ENCODE assay signal across 24 cellular contexts in the genomic region with DNA sequence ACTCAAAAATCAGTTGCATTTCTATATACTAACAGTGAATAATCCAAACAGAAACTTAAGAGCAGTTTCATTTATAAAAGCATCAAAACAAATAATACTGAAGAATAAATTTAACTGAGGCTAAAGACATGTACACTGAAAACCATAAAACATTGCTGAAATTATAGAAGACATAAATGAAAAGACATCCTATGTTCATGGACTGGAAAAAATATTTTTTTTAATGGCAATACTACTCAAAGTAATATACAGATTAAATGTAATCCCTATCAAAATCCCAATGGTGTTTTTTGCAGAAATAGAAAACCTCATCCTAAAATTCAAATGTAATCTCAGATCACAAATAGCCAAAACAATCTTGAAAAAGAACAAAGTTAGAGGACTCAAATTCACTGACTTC. TPM values are rescaled to one million over a fixed set of nuclear protein-coding genes. Genes with fewer than 3 reads are reported as not detected.
DNase-seq lines count a peak whose midpoint lies in the region; ATAC-seq, FAIRE-seq and TF ChIP-seq lines count a peak whose summit lies in the region.
"Had no signal": no experiment of that assay in that cellular context is flagged by ENCODE, and none has a peak within 500 bp of the region (broad histone marks: within the 10 kb centered on the region; RNA-seq: fewer than 3 reads in every experiment).

No MANE protein-coding gene starts in this region.

- H3K36me3 ChIP-seq in HEK293 (ENCODE audit: control insufficient read depth in 2 of 2, insufficient read depth in 1 of 2, low read length in 2 of 2) (no peaks in the 10 kb centered on the region), small intestine (ENCODE audit: control insufficient read depth in 2 of 2, insufficient read depth in 2 of 2, low read length in 2 of 2) (no peaks in the 10 kb centered on the region), neuronal stem cell (replicated peaks in 1 of 2; ENCODE audit: control insufficient read depth in 2 of 2, insufficient read depth in 2 of 2, low read length in 2 of 2) (no peaks in the 10 kb centered on the region), lower lobe of right lung (no peaks in the 10 kb centered on the region)

- no peak overlapping the region for H4K91ac ChIP-seq in neuronal stem cell (ENCODE audit: low read depth, low read length, poor library complexity)

- H3K14ac ChIP-seq in neuronal stem cell (ENCODE audit: low read length): no peak overlapping the region

- FAIRE-seq in islet of Langerhans (lab: Jason Lieb, UNC) (peak; percentile 90), small intestine (lab: Jason Lieb, UNC) (peak; percentile 5)
- FAIRE-seq: A204.1, H1 had no signal

- H3K9ac ChIP-seq in neuronal stem cell (ENCODE audit: low read depth, low read length, poor library complexity): no peak overlapping the region
- H3K9ac ChIP-seq: BLaER1, GM23248 had no signal

- no peak overlapping the region for H3K18ac ChIP-seq in neuronal stem cell (ENCODE audit: low read length)

- CTCF ChIA-PET in HEK293 (lab: Yijun Ruan, JAX): no interaction called here

- H3K4ac ChIP-seq in neuronal stem cell (ENCODE audit: low read length): no peak overlapping the region

- no peak overlapping the region for H2AK5ac ChIP-seq in neuronal stem cell (ENCODE audit: low read depth, low read length)

- H3K4me1 Mint-ChIP-seq in activated T-cell treated with anti-CD3 and anti-CD28 coated beads, Interleukin-2, amount 50 U/mL, for 72 hours (ENCODE audit: low read depth): peaks cover 71% of the 10 kb centered on the region
- H3K4me1 Mint-ChIP-seq in activated T-cell treated with anti-CD3 and anti-CD28 coated beads, Interleukin-2, amount 50 U/mL, for 24 hours (ENCODE audit: low read depth): peaks cover 89% of the 10 kb centered on the region

- no peak overlapping the region for H3K23ac ChIP-seq in neuronal stem cell (ENCODE audit: low read depth, low read length, poor library complexity)

- no peak overlapping the region for H2BK5ac ChIP-seq in neuronal stem cell (ENCODE audit: low read length)

- H3K4me1 ChIP-seq in HEK293 (ENCODE audit: control insufficient read depth, insufficient read depth, low read length) (no peaks in the 10 kb centered on the region), small intestine (ENCODE audit: control insufficient read depth in 2 of 2, insufficient read depth in 1 of 2, low read depth in 1 of 2, low read length in 1 of 2) (peaks cover 0 to 5% of the 10 kb centered on the region in 2 donors), neuronal stem cell (ENCODE audit: control insufficient read depth in 2 of 2, insufficient read depth in 1 of 2, low read depth in 1 of 2, low read length in 2 of 2) (no peaks in the 10 kb centered on the region), lower lobe of right lung (peaks cover 18% of the 10 kb centered on the region)

- H2AFZ ChIP-seq in neuronal stem cell (ENCODE audit: low read length): no peak overlapping the region
- H2AFZ ChIP-seq: GM23248 had no signal

- intact Hi-C loops in lower lobe of right lung (cut with DNase I): no loop called here

- no peak overlapping the region for H2BK15ac ChIP-seq in neuronal stem cell (ENCODE audit: low read length)

- peak overlapping the region; percentile 42 for H3K27ac Mint-ChIP-seq in activated T-cell treated with anti-CD3 and anti-CD28 coated beads, Interleukin-2, amount 50 U/mL, for 72 hours
- no peak overlapping the region for H3K27ac Mint-ChIP-seq in activated T-cell treated with anti-CD3 and anti-CD28 coated beads, Interleukin-2, amount 50 U/mL, for 24 hours
- H3K27ac Mint-ChIP-seq: B cell; CD4-positive, alpha-beta T cell had no signal

- H3K9me3 ChIP-seq in HEK293 (ENCODE audit: control insufficient read depth, insufficient read depth, low read depth, low read length) (no peaks in the 10 kb centered on the region), small intestine (ENCODE audit: control insufficient read depth, low read depth) (no peaks in the 10 kb centered on the region), neuronal stem cell (replicated peaks in 1 of 2; ENCODE audit: control insufficient read depth in 2 of 2, insufficient read depth in 1 of 2, low read depth in 1 of 2, low read length in 2 of 2) (peaks cover 6 to 29% of the 10 kb centered on the region in 2 donors), lower lobe of right lung (no peaks in the 10 kb centered on the region)

- no peaks in the 10 kb centered on the region for H3K27me3 ChIP-seq in small intestine (ENCODE audit: control insufficient read depth in 2 of 2, insufficient read depth in 2 of 2, low read length in 2 of 2)
- no peaks in the 10 kb centered on the region for H3K27me3 ChIP-seq in neuronal stem cell (ENCODE audit: control insufficient read depth in 3 of 3, insufficient read depth in 3 of 3, low read depth in 1 of 3, low read length in 3 of 3)
- H3K27me3 ChIP-seq in lower lobe of right lung (ENCODE audit: low read depth): no peaks in the 10 kb centered on the region
- H3K27me3 ChIP-seq: BLaER1 had no signal

- no peak overlapping the region for H3K4me2 ChIP-seq in neuronal stem cell (ENCODE audit: insufficient read depth, low read length, poor library complexity, severe bottlenecking)
- H3K4me2 ChIP-seq: BLaER1 had no signal

- no peak overlapping the region for H2BK120ac ChIP-seq in neuronal stem cell (ENCODE audit: low read depth, low read length)

- POLR2A ChIA-PET in HEK293 (lab: Yijun Ruan, JAX): interaction anchor here (1.0 kb wide), 1 partner anchor 29 kb away, joined by 4 read pairs; no protein-coding TSS in a partner anchor

- H3K36me3 Mint-ChIP-seq in activated T-cell treated with anti-CD3 and anti-CD28 coated beads, Interleukin-2, amount 50 U/mL, for 72 hours (ENCODE audit: insufficient read depth in 2 of 2): peaks cover 6 to 20% of the 10 kb centered on the region in 2 donors
- H3K36me3 Mint-ChIP-seq in activated T-cell treated with anti-CD3 and anti-CD28 coated beads, Interleukin-2, amount 50 U/mL, for 24 hours (ENCODE audit: low read depth): peaks cover 51% of the 10 kb centered on the region

- TF ChIP-seq CTCF in HEK293 (tag by site-specific recombination; IDR thresholded peaks at IDR 0.05): no peak
- no peak for TF ChIP-seq CTCF in lower lobe of right lung (IDR thresholded peaks at IDR 0.05)

- no peak overlapping the region for H4K8ac ChIP-seq in neuronal stem cell (ENCODE audit: low read depth, low read length)

- H3K4me3 Mint-ChIP-seq in activated T-cell treated with anti-CD3 and anti-CD28 coated beads, Interleukin-2, amount 50 U/mL, for 72 hours: peak overlapping the region in 1 of 2 donors; percentile 22
- no peak overlapping the region for H3K4me3 Mint-ChIP-seq in activated T-cell treated with anti-CD3 and anti-CD28 coated beads, Interleukin-2, amount 50 U/mL, for 24 hours
- H3K4me3 Mint-ChIP-seq: B cell; CD4-positive, alpha-beta T cell had no signal

- H3K9me3 Mint-ChIP-seq in activated T-cell treated with anti-CD3 and anti-CD28 coated beads, Interleukin-2, amount 50 U/mL, for 72 hours: peaks cover 7 to 10% of the 10 kb centered on the region in 2 donors
- H3K9me3 Mint-ChIP-seq in activated T-cell treated with anti-CD3 and anti-CD28 coated beads, Interleukin-2, amount 50 U/mL, for 24 hours: peaks cover 10% of the 10 kb centered on the region

- H3K27ac ChIP-seq in HEK293 (ENCODE audit: extremely low read depth, low read depth, low read length): no peak overlapping the region
- no peak overlapping the region for H3K27ac ChIP-seq in small intestine (ENCODE audit: low read depth in 1 of 2, low read length in 1 of 2)
- no peak overlapping the region for H3K27ac ChIP-seq in neuronal stem cell (replicated peaks; ENCODE audit: low read length)
- H3K27ac ChIP-seq in lower lobe of right lung: no peak overlapping the region
- H3K27ac ChIP-seq: 22Rv1, BLaER1, C4-2B, GM23248 had no signal

- H3K27me3 Mint-ChIP-seq in activated T-cell treated with anti-CD3 and anti-CD28 coated beads, Interleukin-2, amount 50 U/mL, for 72 hours (ENCODE audit: low read depth): no peaks in the 10 kb centered on the region
- no peaks in the 10 kb centered on the region for H3K27me3 Mint-ChIP-seq in activated T-cell treated with anti-CD3 and anti-CD28 coated beads, Interleukin-2, amount 50 U/mL, for 24 hours
- H3K27me3 Mint-ChIP-seq: B cell; CD4-positive, alpha-beta T cell had no signal

- peaks cover 2% of the 10 kb centered on the region for H3K79me1 ChIP-seq in neuronal stem cell (ENCODE audit: low read depth, low read length)

- no peak overlapping the region for H2BK12ac ChIP-seq in neuronal stem cell (ENCODE audit: low read length)

- no peak for ATAC-seq in activated T-cell treated with anti-CD3 and anti-CD28 coated beads, Interleukin-2, amount 50 U/mL, for 72 hours (replicated peaks in 1 of 2)
- ATAC-seq in lower lobe of right lung: no peak
- ATAC-seq: GM12878 had no signal

- DNase-seq in activated T-cell treated with anti-CD3 and anti-CD28 coated beads, Interleukin-2, amount 50 U/mL, for 72 hours: no peak
- DNase-seq in activated T-cell treated with anti-CD3 and anti-CD28 coated beads, Interleukin-2, amount 50 U/mL, for 24 hours: no peak
- DNase-seq in small intestine (no peak), neuronal stem cell (ENCODE audit: low spot score) (no peak), lower lobe of right lung (no peak)
- no peak for DNase-seq in activated naive CD4-positive, alpha-beta T cell (lab: John Stamatoyannopoulos, UW)
- DNase-seq: Calu3; CD4-positive, alpha-beta T cell; COR-L47; DMS153; DND-41; GDM1; GM23248; H7; HCEC 1CT had no signal

- H3K4me3 ChIP-seq in HEK293 (ENCODE audit: low read depth, low read length) (no peak overlapping the region), small intestine (ENCODE audit: low read depth in 1 of 2, low read length in 2 of 2) (no peak overlapping the region), neuronal stem cell (ENCODE audit: low read length in 2 of 2) (no peak overlapping the region), lower lobe of right lung (no peak overlapping the region)
- H3K4me3 ChIP-seq: BLaER1, GM12878, GM23248 had no signal

TF ChIP-seq in HEK293, 187 proteins besides CTCF, POLR2A, EP300 and RAD21 (continues in another document):
- no peak for TF ChIP-seq ZNF121 (tag by site-specific recombination; IDR thresholded peaks at IDR 0.05)
- TF ChIP-seq SETDB1 (IDR thresholded peaks at IDR 0.05; ENCODE audit: insufficient read length, low read length): peak; percentile 65
- TF ChIP-seq ZNF2 (tag by site-specific recombination; IDR thresholded peaks at IDR 0.05): no peak
- no peak for TF ChIP-seq ZSCAN23 (tag by site-specific recombination; IDR thresholded peaks at IDR 0.05)
- peak; percentile 86; the same call in 1 of the 2 replicates for TF ChIP-seq ZNF248 (tag by site-specific recombination; IDR thresholded peaks at IDR 0.05)
- no peak for TF ChIP-seq EGR2 (tag by site-specific recombination; IDR thresholded peaks at IDR 0.05; ENCODE audit: low read depth)
- no peak for TF ChIP-seq MEIS1 (CRISPR knock-in tag; IDR thresholded peaks at IDR 0.05; ENCODE audit: borderline replicate concordance)
- no peak for TF ChIP-seq OVOL3 (tag by site-specific recombination; IDR thresholded peaks at IDR 0.05)
- TF ChIP-seq ZNF292 (tag by site-specific recombination; IDR thresholded peaks at IDR 0.05; ENCODE audit: borderline replicate concordance, low read depth): no peak

RNA-seq across cellular contexts. Expression of a gene that starts 28.6 kb away (rescaled TPM):
- 10 to 100 TPM; 62.5 to 67.5 TPM for total RNA-seq in activated T-cell treated with anti-CD3 and anti-CD28 coated beads, Interleukin-2, amount 50 U/mL, for 72 hours
- polyA plus RNA-seq in small intestine: 10 to 100 TPM in 2 of 3 donors, 1 to 10 TPM in 1; 6.8 to 13.8 (median 11.0) TPM
- 32.4 TPM for polyA plus RNA-seq in neuronal stem cell (2013, experiment 1 of 2)
- polyA plus RNA-seq in neuronal stem cell (2013, experiment 2 of 2): 36.2 TPM
- total RNA-seq in lower lobe of right lung: 67.0 TPM
